ENCODE assay signal across 8 cellular contexts in the genomic region with DNA sequence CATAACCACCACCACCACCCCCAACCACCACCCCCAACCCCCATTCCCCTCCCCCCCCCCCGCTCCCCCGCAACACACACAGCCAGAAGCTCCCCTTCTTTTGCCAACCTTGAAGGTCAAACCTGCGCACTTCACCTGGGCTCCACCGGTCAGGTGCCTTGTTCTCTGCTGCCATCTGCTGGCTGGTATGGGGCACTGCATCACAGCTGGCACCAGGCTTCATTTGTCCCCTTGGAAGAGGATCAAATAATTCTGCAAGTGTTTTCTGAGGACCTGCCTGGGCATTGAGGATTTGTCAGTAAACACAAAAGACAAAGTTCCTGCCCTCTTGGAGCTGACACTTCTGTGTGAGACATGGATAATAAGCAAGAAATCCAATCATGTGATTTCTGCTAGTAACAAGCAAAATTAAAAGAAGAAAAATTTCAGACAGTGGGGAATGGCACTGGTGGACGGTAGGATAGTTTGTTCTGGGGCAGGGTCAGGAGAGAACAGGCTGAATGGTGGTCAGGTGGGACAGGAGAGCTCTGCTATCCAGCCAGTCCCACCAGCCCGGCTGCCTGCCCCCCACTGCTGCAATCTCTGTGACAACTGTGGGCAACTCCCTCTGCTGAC. TPM values are rescaled to one million over a fixed set of nuclear protein-coding genes. Genes with fewer than 3 reads are reported as not detected.
DNase-seq lines count a peak whose midpoint lies in the region; ATAC-seq, FAIRE-seq and TF ChIP-seq lines count a peak whose summit lies in the region.
"Had no signal": no experiment of that assay in that cellular context is flagged by ENCODE, and none has a peak within 500 bp of the region (broad histone marks: within the 10 kb centered on the region; RNA-seq: fewer than 3 reads in every experiment).

No MANE protein-coding gene starts in this region.

- intact Hi-C loops in breast epithelium (cut with DNase I; ENCODE audit: low total_unique reads) (loop anchor here (5.0 kb wide), 1 partner anchor 56 kb away; no protein-coding TSS in a partner anchor), kidney (cut with DNase I) (loop anchor here (5.0 kb wide), 1 partner anchor 56 kb away; no protein-coding TSS in a partner anchor)

- H3K4me3 ChIP-seq in WI38 (ENCODE audit: low read depth, low read length), result no peak overlapping the region
- no peak overlapping the region for H3K4me3 ChIP-seq in breast epithelium
- no peak overlapping the region for H3K4me3 ChIP-seq in kidney (ENCODE audit: low read length in 2 of 2)

- H3K36me3 ChIP-seq in breast epithelium (no peaks in the 10 kb centered on the region), kidney (ENCODE audit: control insufficient read depth in 1 of 2, insufficient read depth in 2 of 2, low read length in 2 of 2) (no peaks in the 10 kb centered on the region)

- H3K9me3 ChIP-seq in breast epithelium (no peaks in the 10 kb centered on the region), kidney (ENCODE audit: control insufficient read depth in 1 of 2, low read length in 2 of 2) (no peaks in the 10 kb centered on the region)

- FAIRE-seq in kidney (lab: Jason Lieb, UNC), result no peak

- H3K27me3 ChIP-seq in breast epithelium, result peaks cover 0 to 9% of the 10 kb centered on the region in 2 donors

- no peak overlapping the region for H3K9ac ChIP-seq in kidney (ENCODE audit: low read length in 2 of 2)

- TF ChIP-seq CTCF in GM12872 (IDR thresholded peaks at IDR 0.05; ENCODE audit: insufficient read depth, low read depth, low read length) (peak; percentile 96), WI38 (IDR thresholded peaks at IDR 0.05; ENCODE audit: low read depth, low read length) (peak; percentile 98), breast epithelium (IDR thresholded peaks at IDR 0.05) (peak; percentile 85 to 89 (median 88)), kidney (IDR thresholded peaks at IDR 0.05; ENCODE audit: borderline replicate concordance, extremely low read depth, insufficient read depth) (peak; percentile 100)

- TF ChIP-seq POLR2A in breast epithelium (IDR thresholded peaks at IDR 0.05), result no peak

- no peaks in the 10 kb centered on the region for H3K4me1 ChIP-seq in breast epithelium
- no peaks in the 10 kb centered on the region for H3K4me1 ChIP-seq in kidney (ENCODE audit: control insufficient read depth in 1 of 2, insufficient read depth in 1 of 2, low read depth in 1 of 2, low read length in 2 of 2)

- H3K27ac ChIP-seq in breast epithelium, result no peak overlapping the region
- H3K27ac ChIP-seq in kidney (ENCODE audit: low read depth in 2 of 2, low read length in 2 of 2), result no peak overlapping the region
- H3K27ac ChIP-seq: epithelial cell of prostate had no signal

- DNase-seq in NCI-H146 (lab: John Stamatoyannopoulos, UW), result peak; percentile 20
- peak; percentile 57 to 76 for DNase-seq in breast epithelium (ENCODE audit: low spot score in 2 of 2)
- DNase-seq in kidney, result no peak
- DNase-seq in stimulated activated CD4-positive, alpha-beta T cell treated with anti-CD3 and anti-CD28 coated beads, Interleukin-4, amount 100 ng/mL, for 1 hour, result peak; percentile 62

- ATAC-seq in HG02981 (IDR thresholded peaks at IDR 0.05; ENCODE audit: unreplicated experiment), result no peak

RNA-seq across cellular contexts. Expression of gene LMX1B, which starts 55.6 kb away (rescaled TPM):
- total RNA-seq in breast epithelium (10 to 100 TPM in 1 of 3 donors, 1 to 10 TPM in 1, under 1 TPM in 1; 0.16 to 20.3 (median 9.2) TPM), kidney (0.57 TPM)
- 2.6 TPM for polyA plus RNA-seq in kidney (ENCODE audit: insufficient read depth, low read depth, low replicate concordance)
